ENCODE assay signal across 8 cellular contexts in genomic region chr13:113208424-113209335, GRCh38. TPM values are rescaled to one million over a fixed set of nuclear protein-coding genes. Genes with fewer than 3 reads are reported as not detected.
DNase-seq lines count a peak whose midpoint lies in the region; ATAC-seq and TF ChIP-seq lines count a peak whose summit lies in the region.

Gene PCID2 (minus strand): TSS chr13:113208669. CDS start chr13:113208634, 35 bp downstream.

- intact Hi-C loops in activated T-helper 1 cell treated with anti-CD3 and anti-CD28 coated beads, Interleukin-12 subunit alpha, Interleukin-12 subunit beta, Interleukin-2, Interleukin-4 antibody, amounts not matched to agents 30 ng/mL and 10 ng/mL and 1 ng/mL, durations not matched to agents 14 hours and 24 hours and 36 hours (cut with micrococcal nuclease), result loop anchor here (1.0 to 5.0 kb wide), 8 partner anchors 20 to 620 kb away; partner anchors contain the start of genes LAMP1, TFDP1 and TUBGCP3
- intact Hi-C loops in naive thymus-derived CD4-positive, alpha-beta T cell (cut with micrococcal nuclease), result loop anchor here (1.0 to 10.0 kb wide), 10 partner anchors 32 to 520 kb away; partner anchors contain the start of genes DCUN1D2 (in 2 of the 2), ATP11A (in 1 of the 2), LAMP1 (in 1 of the 2) and MCF2L (in 1 of the 2)

- CTCF ChIA-PET in naive thymus-derived CD4-positive, alpha-beta T cell (lab: Charles Lee), result no interaction called here

- H3K36me3 ChIP-seq in KMS-11 (ENCODE audit: insufficient read depth), result no peaks in the 10 kb centered on the region
- peaks cover 0 to 9% (median 0%) of the 10 kb centered on the region in 3 experiments for H3K36me3 ChIP-seq in naive thymus-derived CD4-positive, alpha-beta T cell (ENCODE audit: control insufficient read depth in 2 of 3, insufficient read depth in 3 of 3, low read length in 3 of 3)

- no peaks in the 10 kb centered on the region for H3K27me3 ChIP-seq in KMS-11 (ENCODE audit: insufficient read depth, low read depth)
- H3K27me3 ChIP-seq in naive thymus-derived CD4-positive, alpha-beta T cell (ENCODE audit: control insufficient read depth in 2 of 2, insufficient read depth in 2 of 2, low read length in 2 of 2), result no peaks in the 10 kb centered on the region

- H3K27me3 Mint-ChIP-seq in activated T-helper 1 cell treated with anti-CD3 and anti-CD28 coated beads, Interleukin-12 subunit alpha, Interleukin-12 subunit beta, Interleukin-2, Interleukin-4 antibody, amounts not matched to agents 30 ng/mL and 10 ng/mL and 1 ng/mL, durations not matched to agents 14 hours and 24 hours and 36 hours (ENCODE audit: insufficient read depth), result no peaks in the 10 kb centered on the region
- H3K27me3 Mint-ChIP-seq in naive thymus-derived CD4-positive, alpha-beta T cell, result no peaks in the 10 kb centered on the region
- H3K27me3 Mint-ChIP-seq in stimulated activated naive B cell treated with anti-CD40 and anti-IgM and Interleukin-4, amounts not matched to agents 10 μg/mL and 1 μg/mL and 100 μg/mL, for 72 hours, result no peaks in the 10 kb centered on the region

- H3K4me1 ChIP-seq in KMS-11 (ENCODE audit: low read depth, poor library complexity, severe bottlenecking), result peaks cover 44% of the 10 kb centered on the region
- H3K4me1 ChIP-seq in naive thymus-derived CD4-positive, alpha-beta T cell (ENCODE audit: control insufficient read depth in 2 of 2, insufficient read depth in 2 of 2, low read length in 2 of 2), result peaks cover 25 to 46% of the 10 kb centered on the region in 2 donors

- peak within 1 kb of the TSS; percentile 94 for H3K4me3 Mint-ChIP-seq in activated T-helper 1 cell treated with anti-CD3 and anti-CD28 coated beads, Interleukin-12 subunit alpha, Interleukin-12 subunit beta, Interleukin-2, Interleukin-4 antibody, amounts not matched to agents 30 ng/mL and 10 ng/mL and 1 ng/mL, durations not matched to agents 14 hours and 24 hours and 36 hours
- H3K4me3 Mint-ChIP-seq in naive thymus-derived CD4-positive, alpha-beta T cell, result peak within 1 kb of the TSS; percentile 87 to 94 (median 90)
- peak within 1 kb of the TSS; percentile 82 to 86 for H3K4me3 Mint-ChIP-seq in stimulated activated naive B cell treated with anti-CD40 and anti-IgM and Interleukin-4, amounts not matched to agents 10 μg/mL and 1 μg/mL and 100 μg/mL, for 72 hours

- H3K27ac ChIP-seq in KMS-11, result peak within 1 kb of the TSS; percentile 89
- H3K27ac ChIP-seq in naive thymus-derived CD4-positive, alpha-beta T cell (ENCODE audit: low read depth, low read length), result peak within 1 kb of the TSS; percentile 88

- H3K36me3 Mint-ChIP-seq in activated T-helper 1 cell treated with anti-CD3 and anti-CD28 coated beads, Interleukin-12 subunit alpha, Interleukin-12 subunit beta, Interleukin-2, Interleukin-4 antibody, amounts not matched to agents 30 ng/mL and 10 ng/mL and 1 ng/mL, durations not matched to agents 14 hours and 24 hours and 36 hours (ENCODE audit: low read depth), result peaks cover 35% of the 10 kb centered on the region
- H3K36me3 Mint-ChIP-seq in naive thymus-derived CD4-positive, alpha-beta T cell, result peaks cover 4 to 30% (median 7%) of the 10 kb centered on the region in 5 donors
- peaks cover 18 to 29% of the 10 kb centered on the region in 2 donors for H3K36me3 Mint-ChIP-seq in stimulated activated naive B cell treated with anti-CD40 and anti-IgM and Interleukin-4, amounts not matched to agents 10 μg/mL and 1 μg/mL and 100 μg/mL, for 72 hours

- 0 out of 2 replicates have a peak, but pooled peaks cover 10% of the 10 kb centered on the region for H4K20me1 ChIP-seq in KMS-11 (ENCODE audit: insufficient read depth)

- POLR2A ChIA-PET in naive thymus-derived CD4-positive, alpha-beta T cell (lab: Charles Lee), result interaction anchor here (1.2 to 3.4 kb wide), 10 partner anchors 22 to 239 kb away, joined by 3 to 23 read pairs (median 8); partner anchors contain the start of genes LAMP1 and MCF2L

- peak; percentile 78 for ATAC-seq in GM21723 (IDR thresholded peaks at IDR 0.05; ENCODE audit: unreplicated experiment)
- peak; percentile 81 for ATAC-seq in naive thymus-derived CD4-positive, alpha-beta T cell
- peak; percentile 78 to 82 for ATAC-seq in stimulated activated naive B cell treated with anti-CD40 and anti-IgM and Interleukin-4, amounts not matched to agents 10 μg/mL and 1 μg/mL and 100 μg/mL, for 72 hours (replicated peaks)

- H3K4me3 ChIP-seq in KMS-11 (IDR thresholded peaks at IDR 0.05; ENCODE audit: insufficient read depth, low read depth, low read length), result no peak within 1 kb of the TSS
- peak within 1 kb of the TSS; percentile 79 for H3K4me3 ChIP-seq in naive thymus-derived CD4-positive, alpha-beta T cell (ENCODE audit: low read length)

- no peaks in the 10 kb centered on the region for H3K9me3 ChIP-seq in naive thymus-derived CD4-positive, alpha-beta T cell (ENCODE audit: control insufficient read depth in 2 of 3, low read length in 3 of 3)

- H3K9me3 Mint-ChIP-seq in activated T-helper 1 cell treated with anti-CD3 and anti-CD28 coated beads, Interleukin-12 subunit alpha, Interleukin-12 subunit beta, Interleukin-2, Interleukin-4 antibody, amounts not matched to agents 30 ng/mL and 10 ng/mL and 1 ng/mL, durations not matched to agents 14 hours and 24 hours and 36 hours, result no peaks in the 10 kb centered on the region
- H3K9me3 Mint-ChIP-seq in naive thymus-derived CD4-positive, alpha-beta T cell, result peaks cover 0 to 5% (median 0%) of the 10 kb centered on the region in 11 donors
- H3K9me3 Mint-ChIP-seq in stimulated activated naive B cell treated with anti-CD40 and anti-IgM and Interleukin-4, amounts not matched to agents 10 μg/mL and 1 μg/mL and 100 μg/mL, for 72 hours, result peaks cover 0 to 2% of the 10 kb centered on the region in 2 donors

- H2AFZ ChIP-seq in KMS-11 (ENCODE audit: low read depth), result peak within 1 kb of the TSS; percentile 49

- peaks cover 81% of the 10 kb centered on the region for H3K79me2 ChIP-seq in KMS-11 (ENCODE audit: insufficient read depth, low read depth)

- peak within 1 kb of the TSS; percentile 46 for H3K27ac Mint-ChIP-seq in activated T-helper 1 cell treated with anti-CD3 and anti-CD28 coated beads, Interleukin-12 subunit alpha, Interleukin-12 subunit beta, Interleukin-2, Interleukin-4 antibody, amounts not matched to agents 30 ng/mL and 10 ng/mL and 1 ng/mL, durations not matched to agents 14 hours and 24 hours and 36 hours
- H3K27ac Mint-ChIP-seq in naive thymus-derived CD4-positive, alpha-beta T cell, result peak within 1 kb of the TSS; percentile 83 to 95 (median 92)
- H3K27ac Mint-ChIP-seq in stimulated activated naive B cell treated with anti-CD40 and anti-IgM and Interleukin-4, amounts not matched to agents 10 μg/mL and 1 μg/mL and 100 μg/mL, for 72 hours, result peak within 1 kb of the TSS; percentile 72

- H3K4me1 Mint-ChIP-seq in activated T-helper 1 cell treated with anti-CD3 and anti-CD28 coated beads, Interleukin-12 subunit alpha, Interleukin-12 subunit beta, Interleukin-2, Interleukin-4 antibody, amounts not matched to agents 30 ng/mL and 10 ng/mL and 1 ng/mL, durations not matched to agents 14 hours and 24 hours and 36 hours (ENCODE audit: low read depth), result peaks cover 61% of the 10 kb centered on the region
- peaks cover 46 to 68% (median 57%) of the 10 kb centered on the region in 7 donors for H3K4me1 Mint-ChIP-seq in naive thymus-derived CD4-positive, alpha-beta T cell
- peaks cover 32 to 49% of the 10 kb centered on the region in 2 donors for H3K4me1 Mint-ChIP-seq in stimulated activated naive B cell treated with anti-CD40 and anti-IgM and Interleukin-4, amounts not matched to agents 10 μg/mL and 1 μg/mL and 100 μg/mL, for 72 hours

- no peak for TF ChIP-seq CTCF in KMS-11 (conservative IDR thresholded peaks at IDR 0.05; ENCODE audit: low read depth, low read length)

- peak within 1 kb of the TSS; percentile 89 for H3K9ac ChIP-seq in KMS-11

- H3K4me2 ChIP-seq in KMS-11, result peak within 1 kb of the TSS; percentile 84

- DNase-seq in DMS79 (lab: John Stamatoyannopoulos, UW), result peak; percentile 89
- peak; percentile 79 for DNase-seq in RPMI7951 (ENCODE audit: low read depth)
- DNase-seq in activated T-helper 1 cell treated with anti-CD3 and anti-CD28 coated beads, Interleukin-12 subunit alpha, Interleukin-12 subunit beta, Interleukin-2, Interleukin-4 antibody, amounts not matched to agents 30 ng/mL and 10 ng/mL and 1 ng/mL, durations not matched to agents 14 hours and 24 hours and 36 hours (ENCODE audit: low spot score), result peak; percentile 90
- peak; percentile 87 for DNase-seq in fibroblast of gingiva (ENCODE audit: low read depth)
- peak; percentile 87 to 99 (median 93) for DNase-seq in naive thymus-derived CD4-positive, alpha-beta T cell
- DNase-seq in stimulated activated naive B cell treated with anti-CD40 and anti-IgM and Interleukin-4, amounts not matched to agents 10 μg/mL and 1 μg/mL and 100 μg/mL, for 72 hours, result peak; percentile 90

RNA-seq across cellular contexts. Expression of gene PCID2, which starts in this region (rescaled TPM):
- total RNA-seq in RPMI7951 (2014; rRNA removed; shearing (Covaris generic)), result 50.4 and 55.3 TPM in 2 replicates
- 71.5 and 78.9 TPM in 2 replicates for total RNA-seq in activated T-helper 1 cell treated with anti-CD3 and anti-CD28 coated beads, Interleukin-12 subunit alpha, Interleukin-12 subunit beta, Interleukin-2, Interleukin-4 antibody, amounts not matched to agents 30 ng/mL and 10 ng/mL and 1 ng/mL, durations not matched to agents 14 hours and 24 hours and 36 hours
- 10 to 100 TPM; 44.2 to 83.7 (median 77.1) TPM for total RNA-seq in naive thymus-derived CD4-positive, alpha-beta T cell
- polyA plus RNA-seq in naive thymus-derived CD4-positive, alpha-beta T cell, result 10 to 100 TPM; 62.9 to 84.4 TPM
